1 cellular context compared by ENCODE assay signal in genomic region chr6:87909849-87910248, GRCh38.
TF ChIP-seq lines count a peak whose summit lies in the region.

No MANE protein-coding gene starts in this region.

TF ChIP-seq in K562, 482 proteins besides CTCF, POLR2A, EP300 and RAD21 (continued from another document):
- TF ChIP-seq ARID4B (CRISPR knock-in tag; IDR thresholded peaks at IDR 0.05): no peak
- peak; percentile 43; the same call in 1 of the 2 replicates for TF ChIP-seq BHLHE40 (IDR thresholded peaks at IDR 0.05; ENCODE audit: low read length)
